In the genomic region with DNA sequence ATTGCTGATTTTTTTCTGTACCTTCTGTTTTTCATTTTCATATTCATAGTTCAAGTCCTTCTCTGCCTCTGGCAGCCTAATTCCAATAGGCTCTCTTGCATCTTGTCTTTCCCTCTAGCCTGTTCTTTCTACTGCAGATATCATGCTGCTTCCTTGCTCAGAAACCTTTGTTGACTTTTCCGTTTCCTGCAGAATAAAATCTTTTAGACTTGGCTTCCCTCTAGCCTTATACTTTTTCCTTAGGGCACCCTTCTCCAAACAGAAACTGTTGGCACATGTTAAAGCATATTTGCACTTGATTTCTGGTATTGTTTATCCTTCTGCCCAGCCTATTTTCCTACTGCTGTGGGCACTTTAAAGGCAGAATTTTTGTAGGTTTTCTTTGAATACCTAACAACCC, we compare ENCODE assay signal across 20 cellular contexts. TPM values are rescaled to one million over a fixed set of nuclear protein-coding genes. Genes with fewer than 3 reads are reported as not detected.
DNase-seq lines count a peak whose midpoint lies in the region; ATAC-seq and TF ChIP-seq lines count a peak whose summit lies in the region.
"Had no signal": no experiment of that assay in that cellular context is flagged by ENCODE, and none has a peak within 500 bp of the region (broad histone marks: within the 10 kb centered on the region; RNA-seq: fewer than 3 reads in every experiment).

No MANE protein-coding gene starts in this region.

- ATAC-seq in GM19351 (IDR thresholded peaks at IDR 0.05; ENCODE audit: unreplicated experiment) (no peak), GM19397 (IDR thresholded peaks at IDR 0.05; ENCODE audit: unreplicated experiment) (no peak)
- ATAC-seq: activated CD8-positive, alpha-beta T cell treated with anti-CD3 and anti-CD28 coated beads for 36 hours; activated T-helper 17 cell treated with anti-CD3 and anti-CD28 coated beads, Interleukin-2, amount 50 U/mL, for 72 hours; pancreas had no signal

- peak overlapping the region; percentile 41 to 99 (median 67) for H3K27ac ChIP-seq in sigmoid colon
- H3K27ac ChIP-seq: ascending aorta, HL-60, pancreas had no signal

- peak overlapping the region; percentile 93 for H3K4me3 ChIP-seq in fibroblast of villous mesenchyme (ENCODE audit: low read depth, low read length)
- no peak overlapping the region for H3K4me3 ChIP-seq in sigmoid colon
- H3K4me3 ChIP-seq: pancreas had no signal

- TF ChIP-seq CTCF in fibroblast of villous mesenchyme (IDR thresholded peaks at IDR 0.05; ENCODE audit: insufficient read depth, low read depth, low read length) (no peak), sigmoid colon (IDR thresholded peaks at IDR 0.05) (no peak)

- no peak for TF ChIP-seq POLR2A in sigmoid colon (IDR thresholded peaks at IDR 0.05)

- H3K36me3 ChIP-seq in sigmoid colon = no peaks in the 10 kb centered on the region
- H3K36me3 ChIP-seq: ascending aorta, pancreas had no signal

- WGBS in sigmoid colon, 2 donors = 16 to 37% methylated on average over 1 of the region's 1 CpG

- TF ChIP-seq EP300 in sigmoid colon (IDR thresholded peaks at IDR 0.05) = no peak

- H3K4me1 ChIP-seq in sigmoid colon = peaks cover 0 to 69% (median 41%) of the 10 kb centered on the region in 4 donors

- intact Hi-C loops in sigmoid colon (cut with DNase I) = loop anchor here (5.0 kb wide), 1 partner anchor 138 kb away; no protein-coding TSS in a partner anchor

- H3K9me3 ChIP-seq in sigmoid colon = no peaks in the 10 kb centered on the region
- H3K9me3 ChIP-seq: ascending aorta, pancreas had no signal

- no peaks in the 10 kb centered on the region for H3K27me3 ChIP-seq in sigmoid colon
- H3K27me3 ChIP-seq: ascending aorta, pancreas had no signal

- DNase-seq in DMS53 (lab: John Stamatoyannopoulos, UW) = peak; percentile 30
- no peak for DNase-seq in DMS53 treated with DMSO at 0.1 percent for 48 hours (lab: John Stamatoyannopoulos, UW; ENCODE audit: unreplicated experiment)
- DNase-seq in astrocyte of the hippocampus (ENCODE audit: low read depth, low spot score) = peak; percentile 13
- DNase-seq in fibroblast of villous mesenchyme (ENCODE audit: low read depth) = no peak
- DNase-seq in sigmoid colon = no peak
- DNase-seq in inferior parietal cortex (ENCODE audit: extremely low spot score) = no peak
- DNase-seq: activated CD8-positive, alpha-beta T cell treated with anti-CD3 and anti-CD28 coated beads for 36 hours; CD4-positive, alpha-beta T cell; effector CD4-positive, alpha-beta T cell; immature natural killer cell; Karpas-422; NCI-H1694 treated with DMSO at 0.1 percent for 48 hours; NCI-H446 treated with DMSO at 0.1 percent for 48 hours; pancreas; stimulated activated CD4-positive, alpha-beta T cell treated with anti-CD3 and anti-CD28 coated beads, Interleukin-12 subunit alpha, Interleukin-12 subunit beta, amount 100 ng/mL, for 4 hours had no signal

RNA-seq across cellular contexts. Expression of a gene that starts 4.5 kb away (rescaled TPM):
- 56.0 and 73.8 TPM in 2 replicates for total RNA-seq in fibroblast of villous mesenchyme
- 10 to 100 TPM; 50.9 to 98.9 (median 61.0) TPM for total RNA-seq in sigmoid colon
- polyA plus RNA-seq in sigmoid colon = 10 to 100 TPM in 2 of 3 donors, 1 to 10 TPM in 1; 8.8 to 15.0 (median 11.7) TPM
- total RNA-seq: activated T-helper 17 cell treated with anti-CD3 and anti-CD28 coated beads, Interleukin-2, amount 50 U/mL, for 72 hours had no signal

Comparison
In these comparisons a context has a peak if more than half of its experiments do, and no peak if none do; other contexts are left out.
1. DNase-seq: peak in DMS53 (single experiment) and astrocyte of the hippocampus (single experiment); none in DMS53 treated with DMSO at 0.1 percent for 48 hours (single experiment), fibroblast of villous mesenchyme (single experiment), sigmoid colon (single experiment) and inferior parietal cortex (single experiment).